1 cellular context compared by ENCODE assay signal in the genomic region with DNA sequence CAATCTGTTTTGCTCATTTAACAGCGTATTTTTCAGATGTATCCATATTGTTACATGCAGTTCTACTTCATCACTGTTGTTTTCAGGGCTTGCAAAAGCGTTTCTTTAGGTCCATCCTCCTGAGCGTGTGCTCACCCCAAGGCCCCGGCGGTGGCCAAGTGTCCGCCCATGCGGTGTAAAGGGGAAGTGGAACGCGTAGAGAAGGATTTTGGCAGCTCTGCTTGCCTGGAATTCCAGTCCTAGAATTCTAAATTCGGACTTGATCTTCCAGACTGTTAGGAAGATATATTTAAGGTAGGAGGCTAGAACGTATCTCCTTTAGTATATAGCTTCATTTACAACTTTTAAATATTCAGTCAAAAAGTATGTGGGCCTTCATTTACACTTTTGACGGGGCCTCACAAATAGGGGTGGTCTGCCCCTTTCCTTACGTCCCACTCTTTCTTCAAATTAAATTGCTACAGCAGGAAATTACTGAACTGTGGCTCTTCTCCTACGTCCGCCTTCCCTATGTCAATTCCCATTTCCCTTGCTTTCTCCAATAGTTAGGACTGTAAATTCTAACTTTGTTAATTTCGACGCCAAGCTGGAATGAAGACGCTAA.
TF ChIP-seq lines count a peak whose summit lies in the region.

No MANE protein-coding gene starts in this region.

TF ChIP-seq in GM12878, 131 proteins besides CTCF, POLR2A, EP300 and RAD21 (continued from another document):
- TF ChIP-seq, protein P1, sequence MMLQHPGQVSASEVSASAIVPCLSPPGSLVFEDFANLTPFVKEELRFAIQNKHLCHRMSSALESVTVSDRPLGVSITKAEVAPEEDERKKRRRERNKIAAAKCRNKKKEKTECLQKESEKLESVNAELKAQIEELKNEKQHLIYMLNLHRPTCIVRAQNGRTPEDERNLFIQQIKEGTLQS (IDR thresholded peaks at IDR 0.05; ENCODE audit: borderline replicate concordance, extremely low read depth, low read depth, low read length): no peak
- TF ChIP-seq BCL11A (IDR thresholded peaks at IDR 0.05; ENCODE audit: low read depth, low read length): no peak
- TF ChIP-seq IRF3 (IDR thresholded peaks at IDR 0.05): no peak
- TF ChIP-seq CHD4 (IDR thresholded peaks at IDR 0.05): no peak
TF ChIP-seq in GM12878: peak in this region for 4.
